Comparison of ENCODE assay signal across 14 cellular contexts in the genomic region with DNA sequence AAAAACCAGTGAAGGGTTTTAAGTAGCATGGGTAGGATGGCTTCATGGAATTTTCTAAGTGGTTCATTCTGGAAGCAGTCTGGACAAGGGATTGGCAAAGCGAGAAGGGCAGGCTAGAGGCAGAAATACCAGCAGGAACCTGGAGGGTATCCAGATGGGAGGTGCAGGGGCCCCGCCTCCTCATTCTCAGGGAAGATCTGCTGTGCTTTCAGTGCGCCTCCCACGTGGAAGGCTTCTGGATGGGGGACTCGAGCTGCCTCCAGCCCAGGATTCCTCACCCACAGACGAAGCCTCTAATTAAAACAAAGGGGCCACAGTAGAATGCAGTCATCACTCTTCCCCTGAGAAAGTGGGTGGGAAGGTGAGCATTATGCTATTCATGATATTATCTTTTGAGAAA.
DNase-seq lines count a peak whose midpoint lies in the region; ATAC-seq and TF ChIP-seq lines count a peak whose summit lies in the region.
"Had no signal": no experiment of that assay in that cellular context is flagged by ENCODE, and none has a peak within 500 bp of the region (broad histone marks: within the 10 kb centered on the region; RNA-seq: fewer than 3 reads in every experiment).

No MANE protein-coding gene starts in this region.

- DNase-seq in AG08395 (ENCODE audit: low spot score) (peak; percentile 20), M059J (ENCODE audit: low read depth) (peak; percentile 57), cardiac fibroblast (ENCODE audit: low read depth in 2 of 2) (peak; percentile 43 to 71), iPS-NIHi7 (ENCODE audit: extremely low spot score) (peak; percentile 45), NOMO-1 treated with dmso at 0.1 percent for 144 hours (lab: John Stamatoyannopoulos, UW; ENCODE audit: unreplicated experiment) (no peak), NCI-H1105 treated with DMSO at 0.1 percent for 48 hours (lab: John Stamatoyannopoulos, UW) (no peak)
- DNase-seq: activated CD4-positive, alpha-beta T cell treated with anti-CD3 and anti-CD28 coated beads for 1 hour; activated effector memory CD4-positive, alpha-beta T cell treated with anti-CD3 and anti-CD28 coated beads, Interleukin-2, amount 50 U/mL, for 16 hours; NCI-H1417; stimulated activated CD4-positive, alpha-beta T cell treated with anti-CD3 and anti-CD28 coated beads, Interleukin-2, amount 100 ng/mL, for 48 hours had no signal

- ATAC-seq in HG03135 (IDR thresholded peaks at IDR 0.05; ENCODE audit: unreplicated experiment) (no peak), GM18517 (IDR thresholded peaks at IDR 0.05; ENCODE audit: unreplicated experiment) (no peak)
- ATAC-seq: natural killer cell treated with Interleukin-12 subunit alpha and Interleukin-12 subunit beta and Interleukin-15 and Interleukin-18, amount 100 ng/mL, for 72 hours had no signal

- no peak for TF ChIP-seq CTCF in cardiac fibroblast (IDR thresholded peaks at IDR 0.05; ENCODE audit: low read depth, low read length)

- H3K4me3 ChIP-seq in cardiac fibroblast (replicated peaks in 1 of 2; ENCODE audit: low read depth in 2 of 2, low read length in 2 of 2) = no peak overlapping the region
- H3K4me3 ChIP-seq: BLaER1 had no signal

Comparison
In these comparisons a context has a peak if more than half of its experiments do, and no peak if none do; other contexts are left out.
1. DNase-seq: peak in AG08395 (single experiment), M059J (single experiment), cardiac fibroblast (2 of 2) and iPS-NIHi7 (single experiment); none in NOMO-1 treated with dmso at 0.1 percent for 144 hours (single experiment) and NCI-H1105 treated with DMSO at 0.1 percent for 48 hours (single experiment).